Comparison of ENCODE assay signal across 35 cellular contexts in genomic region chr14:60878121-60878520, GRCh38.
"Had no signal": no experiment of that assay in that cellular context is flagged by ENCODE, and none has a peak within 500 bp of the region (broad histone marks: within the 10 kb centered on the region; RNA-seq: fewer than 3 reads in every experiment).

No MANE protein-coding gene starts in this region.

- H3K4me3 Mint-ChIP-seq: activated CD4-positive, alpha-beta T cell treated with anti-CD3 and anti-CD28 coated beads, Interleukin-2, amount 10 ng/mL, durations not matched to agents 24 days and 14 days; activated CD8-positive, alpha-beta T cell treated with anti-CD3 and anti-CD28 coated beads for 36 hours; activated naive CD4-positive, alpha-beta T cell treated with anti-CD3 and anti-CD28 coated beads, Interleukin-2, amount 50 U/mL, for 24 hours; activated naive CD8-positive, alpha-beta T cell treated with anti-CD3 and anti-CD28 coated beads, Interleukin-2, amount 10 ng/mL, durations not matched to agents 7 days and 5 days; activated T-cell treated with anti-CD3 and anti-CD28 coated beads, Interleukin-2, amount 50 U/mL, for 72 hours; activated T-helper 17 cell treated with anti-CD3 and anti-CD28 coated beads, Interleukin-2, amount 50 U/mL, for 72 hours; T-helper 1 cell treated with Interleukin-12 subunit alpha and Interleukin-12 subunit beta and Interleukin-4 antibody, amounts not matched to agents 30 μg/mL and 1 μg/mL, for 36 hours; T-helper 2 cell treated with Interferon-gamma antibody and Interleukin-4, amounts not matched to agents 5 μg/mL and 100 μg/mL, for 36 hours had no signal

- H3K9ac ChIP-seq: SK-N-SH had no signal

- H3K4me2 ChIP-seq: SK-N-SH had no signal

- H3K27ac Mint-ChIP-seq: activated CD4-positive, alpha-beta T cell treated with anti-CD3 and anti-CD28 coated beads, Interleukin-2, amount 10 ng/mL, durations not matched to agents 24 days and 14 days; activated naive CD4-positive, alpha-beta T cell treated with anti-CD3 and anti-CD28 coated beads, Interleukin-2, amount 50 U/mL, for 24 hours; activated naive CD8-positive, alpha-beta T cell treated with anti-CD3 and anti-CD28 coated beads, Interleukin-2, amount 10 ng/mL, durations not matched to agents 7 days and 5 days; activated T-cell treated with anti-CD3 and anti-CD28 coated beads, Interleukin-2, amount 50 U/mL, for 72 hours; activated T-helper 17 cell treated with anti-CD3 and anti-CD28 coated beads, Interleukin-2, amount 50 U/mL, for 72 hours; T-helper 1 cell treated with Interleukin-12 subunit alpha and Interleukin-12 subunit beta and Interleukin-4 antibody, amounts not matched to agents 30 μg/mL and 1 μg/mL, for 36 hours; T-helper 2 cell treated with Interferon-gamma antibody and Interleukin-4, amounts not matched to agents 5 μg/mL and 100 μg/mL, for 36 hours had no signal

- H3K9me3 ChIP-seq: body of pancreas, MG63, Peyer's patch, SJSA1, SK-N-SH had no signal

- H3K27me3 ChIP-seq: body of pancreas, breast epithelium, MG63, Peyer's patch, SJSA1 had no signal

- H3K27ac ChIP-seq: body of pancreas, breast epithelium, Peyer's patch, SJSA1 had no signal

- H3K4me1 ChIP-seq: body of pancreas, breast epithelium, Peyer's patch, SJSA1 had no signal

- FAIRE-seq: astrocyte, TTC549 had no signal

- H3K36me3 ChIP-seq: breast epithelium, MG63 had no signal

- ATAC-seq: body of pancreas, PC-3 had no signal

- H3K4me1 Mint-ChIP-seq: activated naive CD4-positive, alpha-beta T cell treated with anti-CD3 and anti-CD28 coated beads, Interleukin-2, amount 50 U/mL, for 24 hours; activated naive CD8-positive, alpha-beta T cell treated with anti-CD3 and anti-CD28 coated beads, Interleukin-2, amount 10 ng/mL, durations not matched to agents 7 days and 5 days had no signal

- H3K4me3 ChIP-seq: body of pancreas, breast epithelium, MG63, Peyer's patch, SJSA1 had no signal

- DNase-seq: activated CD4-positive, alpha-beta T cell treated with anti-CD3 and anti-CD28 coated beads, Interleukin-2, amount 10 ng/mL, durations not matched to agents 24 days and 14 days; activated CD4-positive, alpha-beta T cell treated with anti-CD3 and anti-CD28 coated beads, Interleukin-2, amount 50 U/mL, for 4 hours; activated gamma-delta T cell; activated naive CD4-positive, alpha-beta T cell treated with Interleukin-2 at 50 U/mL for 16 hours; activated naive CD8-positive, alpha-beta T cell treated with anti-CD3 and anti-CD28 coated beads, Interleukin-2, amount 10 ng/mL, durations not matched to agents 7 days and 5 days; activated T-cell treated with anti-CD3 and anti-CD28 coated beads, Interleukin-2, amount 50 U/mL, for 1 hour; activated T-cell treated with anti-CD3 and anti-CD28 coated beads, Interleukin-2, amount 50 U/mL, for 72 hours; amygdala; body of pancreas; Karpas-422; MG63; NCI-H1048; NCI-H1105 treated with DMSO at 0.1 percent for 48 hours; NCI-H1436; NCI-H1694; NCI-H1930; NCI-H345; NCI-H510A; NCI-H526; NCI-H748 treated with DMSO at 0.1 percent for 48 hours; NK-92 treated with Interleukin-12 subunit alpha and Interleukin-12 subunit beta, amount 100 ng/mL, for 24 hours; PC-3; Peyer's patch; RPMI8226; SHP77 treated with DMSO at 0.1 percent for 48 hours; SK-N-SH had no signal

- H3K27me3 Mint-ChIP-seq: activated CD4-positive, alpha-beta T cell treated with anti-CD3 and anti-CD28 coated beads, Interleukin-2, amount 10 ng/mL, durations not matched to agents 24 days and 14 days; activated CD8-positive, alpha-beta T cell treated with anti-CD3 and anti-CD28 coated beads for 36 hours; activated naive CD4-positive, alpha-beta T cell treated with anti-CD3 and anti-CD28 coated beads, Interleukin-2, amount 50 U/mL, for 24 hours; activated naive CD8-positive, alpha-beta T cell treated with anti-CD3 and anti-CD28 coated beads, Interleukin-2, amount 10 ng/mL, durations not matched to agents 7 days and 5 days; activated T-helper 17 cell treated with anti-CD3 and anti-CD28 coated beads, Interleukin-2, amount 50 U/mL, for 72 hours had no signal
